8 cellular contexts compared by ENCODE assay signal in the genomic region with DNA sequence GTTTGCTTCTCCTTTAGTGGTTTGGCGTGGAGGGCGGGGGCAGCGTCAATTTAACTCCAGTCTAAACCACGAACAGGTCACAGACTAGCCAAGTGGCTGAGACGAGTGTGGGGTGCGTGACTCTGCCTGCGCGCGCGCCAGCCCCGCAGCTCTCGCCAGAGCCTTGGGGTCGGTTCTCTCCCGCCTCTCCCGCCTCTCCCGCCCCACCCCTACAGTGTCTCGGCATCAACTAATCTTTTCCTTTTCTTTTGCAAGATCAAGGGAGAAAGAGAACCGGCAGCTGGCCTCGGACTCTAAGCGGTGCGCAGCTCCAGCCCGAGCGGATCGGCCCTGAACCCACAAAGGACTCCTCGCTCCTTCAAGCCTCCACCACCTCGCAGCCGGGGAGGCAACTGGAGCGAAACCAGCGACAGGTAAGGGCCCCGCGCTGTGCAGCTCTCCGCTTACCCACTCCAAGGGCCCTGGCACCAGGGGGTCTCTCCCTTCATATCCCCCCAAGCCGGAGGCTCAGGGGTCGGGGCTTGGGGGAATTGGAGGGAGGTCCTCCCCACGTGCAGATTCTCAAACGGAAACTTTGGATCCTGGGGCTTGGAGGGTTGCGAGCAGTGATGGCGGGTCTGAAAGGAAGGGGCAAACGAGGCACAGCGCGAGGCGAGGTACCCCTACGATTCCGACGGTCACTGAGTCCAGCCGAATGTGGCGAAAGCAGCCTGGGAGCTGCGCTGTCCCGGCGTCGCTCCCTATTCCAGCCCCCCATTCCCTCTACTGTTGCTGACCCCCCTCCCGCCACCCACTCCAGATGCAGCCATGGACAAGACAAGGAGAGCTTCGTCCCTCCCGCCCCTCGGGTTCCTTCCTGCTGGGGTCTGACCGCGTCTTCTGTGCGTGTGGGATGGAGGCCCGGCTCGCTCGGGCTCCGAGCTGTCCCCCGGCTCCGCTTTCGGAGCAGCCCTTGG. TPM values are rescaled to one million over a fixed set of nuclear protein-coding genes. Genes with fewer than 3 reads are reported as not detected.
A peak's percentile ranks its signal among the peaks of the same experiment; 100 is the strongest.
DNase-seq lines count a peak whose midpoint lies in the region; ATAC-seq and TF ChIP-seq lines count a peak whose summit lies in the region.

No MANE protein-coding gene starts in this region.

- TF ChIP-seq EP300 in gastroesophageal sphincter (IDR thresholded peaks at IDR 0.05) = no peak

- H3K27me3 ChIP-seq in gastroesophageal sphincter = peaks cover 37% of the 10 kb centered on the region

- no peak overlapping the region for H3K27ac Mint-ChIP-seq in nephron progenitor cell

- peak overlapping the region; percentile 79 for H3K4me3 Mint-ChIP-seq in nephron progenitor cell

- TF ChIP-seq CTCF in AG09309 (IDR thresholded peaks at IDR 0.05; ENCODE audit: control insufficient read depth, insufficient read depth, low read depth, low read length, missing control alignments) = no peak
- no peak for TF ChIP-seq CTCF in gastroesophageal sphincter (IDR thresholded peaks at IDR 0.05)
- TF ChIP-seq CTCF in nephron progenitor cell (IDR thresholded peaks at IDR 0.05) = no peak

- H3K4me1 ChIP-seq in gastroesophageal sphincter = peaks cover 0 to 40% (median 26%) of the 10 kb centered on the region in 3 donors

- no peak for TF ChIP-seq POLR2A in gastroesophageal sphincter (IDR thresholded peaks at IDR 0.05)

- 0% methylated on average over 4 of the region's 65 CpGs; no CpG with 5 or more reads in 1 of the 2 donors for WGBS in gastroesophageal sphincter (ENCODE audit: low coverage in 1 of 2), 2 donors

- no peaks in the 10 kb centered on the region for H3K36me3 Mint-ChIP-seq in nephron progenitor cell (ENCODE audit: low read depth)

- peak; percentile 11 for ATAC-seq in gastroesophageal sphincter

- no peaks in the 10 kb centered on the region for H3K36me3 ChIP-seq in gastroesophageal sphincter

- DNase-seq in AG09309 (ENCODE audit: low read depth) = no peak
- DNase-seq in NCI-H526 (lab: John Stamatoyannopoulos, UW) = peak; percentile 15 to 62
- DNase-seq in nephron progenitor cell = peak; percentile 33
- DNase-seq in middle frontal gyrus (ENCODE audit: extremely low spot score, low spot score) = no peak
- DNase-seq in glomerular visceral epithelial cell (ENCODE audit: extremely low spot score) = no peak
- DNase-seq in MV-4-11 (lab: John Stamatoyannopoulos, UW) = no peak
- DNase-seq in NCI-H2196 treated with DMSO at 0.1 percent for 48 hours (lab: John Stamatoyannopoulos, UW; ENCODE audit: unreplicated experiment) = no peak

- peaks cover 85% of the 10 kb centered on the region for H3K27me3 Mint-ChIP-seq in nephron progenitor cell (ENCODE audit: low read depth, poor library complexity)

- H3K4me1 Mint-ChIP-seq in nephron progenitor cell = peaks cover 26% of the 10 kb centered on the region

- H3K27ac ChIP-seq in gastroesophageal sphincter = peak overlapping the region; percentile 14 to 77 (median 50)

- peak overlapping the region; percentile 78 for H3K4me3 ChIP-seq in AG09309 (ENCODE audit: control insufficient read depth, low read depth, low read length)
- peak overlapping the region; percentile 38 to 62 for H3K4me3 ChIP-seq in gastroesophageal sphincter

- no peaks in the 10 kb centered on the region for H3K9me3 Mint-ChIP-seq in nephron progenitor cell

- H3K9me3 ChIP-seq in gastroesophageal sphincter = no peaks in the 10 kb centered on the region

RNA-seq across cellular contexts. Expression of gene CHRM2, which starts 0.8 kb away (rescaled TPM):
- total RNA-seq in gastroesophageal sphincter = 100 to 1,000 TPM in 1 of 4 donors, 10 to 100 TPM in 3; 11.5 to 130 (median 65.3) TPM

Comparison
In these comparisons a context has a peak if more than half of its experiments do, and no peak if none do; other contexts are left out.
1. DNase-seq: peak in NCI-H526 (2 of 2) and nephron progenitor cell (single experiment); none in AG09309 (single experiment), middle frontal gyrus (single experiment), glomerular visceral epithelial cell (single experiment), MV-4-11 (single experiment) and NCI-H2196 treated with DMSO at 0.1 percent for 48 hours (single experiment).